In genomic region chr7:41134242-41134872, GRCh38 we compare ENCODE assay signal across 1 cellular context.
TF ChIP-seq lines count a peak whose summit lies in the region.

No MANE protein-coding gene starts in this region.

TF ChIP-seq in SK-N-SH, 30 proteins besides CTCF, POLR2A, EP300 and RAD21 (continued from another document):
- no peak for TF ChIP-seq EZH2phosphoT487 (IDR thresholded peaks at IDR 0.05; ENCODE audit: borderline replicate concordance, low read depth)
- no peak for TF ChIP-seq IRF3 (IDR thresholded peaks at IDR 0.05; ENCODE audit: low read depth, low read length)
- TF ChIP-seq MAX (IDR thresholded peaks at IDR 0.05; ENCODE audit: low read depth), result no peak
- 0 out of 2 replicates have a peak, but pooled peaks have one; percentile 17 for TF ChIP-seq MEF2A (IDR thresholded peaks at IDR 0.05; ENCODE audit: borderline replicate concordance, low read depth)
- TF ChIP-seq RFX5 (IDR thresholded peaks at IDR 0.05; ENCODE audit: low read length), result no peak
- TF ChIP-seq POLR2AphosphoS5 (IDR thresholded peaks at IDR 0.05; ENCODE audit: low read depth, low read length), result peak; percentile 55; the same call in 1 of the 2 replicates
- TF ChIP-seq FOSL2 (IDR thresholded peaks at IDR 0.05; ENCODE audit: borderline replicate concordance, low read depth), result peak; percentile 47; the same call in 1 of the 2 replicates
- peak; percentile 91 for TF ChIP-seq TCF12 (IDR thresholded peaks at IDR 0.05)
- TF ChIP-seq CHD2 (IDR thresholded peaks at IDR 0.05; ENCODE audit: low read length, partially characterized antibody), result no peak
- TF ChIP-seq FOXJ3 (CRISPR knock-in tag; IDR thresholded peaks at IDR 0.05), result no peak
- no peak for TF ChIP-seq SMC3 (IDR thresholded peaks at IDR 0.05; ENCODE audit: low read depth, low read length)
- peak; percentile 82 for TF ChIP-seq JUND (IDR thresholded peaks at IDR 0.05)
- TF ChIP-seq TAF1 (IDR thresholded peaks at IDR 0.05; ENCODE audit: borderline replicate concordance, low read depth, low read length), result no peak
- 0 out of 2 replicates have a peak, but pooled peaks have one; percentile 53 for TF ChIP-seq ZBTB33 (IDR thresholded peaks at IDR 0.05; ENCODE audit: borderline replicate concordance, low read depth)
- TF ChIP-seq ELF1 (IDR thresholded peaks at IDR 0.05), result no peak
